Comparison of ENCODE assay signal across 8 cellular contexts in genomic region chr16:727291-727977, GRCh38. TPM values are rescaled to one million over a fixed set of nuclear protein-coding genes. Genes with fewer than 3 reads are reported as not detected.
DNase-seq lines count a peak whose midpoint lies in the region; ATAC-seq and TF ChIP-seq lines count a peak whose summit lies in the region.

No MANE protein-coding gene starts in this region.

- no peaks in the 10 kb centered on the region for H3K27me3 Mint-ChIP-seq in activated CD8-positive, alpha-beta memory T cell treated with anti-CD3 and anti-CD28 coated beads, Interleukin-2, amount 10 ng/mL, durations not matched to agents 7 days and 5 days
- peaks cover 15% of the 10 kb centered on the region for H3K27me3 Mint-ChIP-seq in endodermal cell (ENCODE audit: insufficient read depth)

- TF ChIP-seq CTCF in RWPE1 (conservative IDR thresholded peaks at IDR 0.05; ENCODE audit: low read depth): no peak
- TF ChIP-seq CTCF in endodermal cell (conservative IDR thresholded peaks at IDR 0.05): no peak
- no peak for TF ChIP-seq CTCF in omental fat pad (IDR thresholded peaks at IDR 0.05)

- H3K9ac ChIP-seq in endodermal cell (ENCODE audit: extremely low read depth, low read length, poor library complexity, severe bottlenecking): no peak overlapping the region

- CTCF ChIA-PET in activated CD8-positive, alpha-beta memory T cell treated with anti-CD3 and anti-CD28 coated beads, Interleukin-2, amount 10 ng/mL, durations not matched to agents 7 days and 5 days (lab: Charles Lee): interaction anchor here (1.1 to 5.8 kb wide), 4 partner anchors 11 to 15 kb away, joined by 3 to 33 read pairs (median 4); partner anchors contain the start of genes CIAO3 and METRN
- CTCF ChIA-PET in RWPE1 (lab: Yijun Ruan, JAX): interaction anchor here (0.9 to 1.3 kb wide), 2 partner anchors 14 to 58 kb away, joined by 3 to 6 read pairs; no protein-coding TSS in a partner anchor

- H3K4me3 Mint-ChIP-seq in activated CD8-positive, alpha-beta memory T cell treated with anti-CD3 and anti-CD28 coated beads, Interleukin-2, amount 10 ng/mL, durations not matched to agents 7 days and 5 days: peak overlapping the region; percentile 56
- H3K4me3 Mint-ChIP-seq in endodermal cell: peak overlapping the region; percentile 44

- peaks cover 19% of the 10 kb centered on the region for H3K27me3 ChIP-seq in endodermal cell (ENCODE audit: control insufficient read depth, insufficient read depth, low read length, poor library complexity, severe bottlenecking)

- peak; percentile 66 for DNase-seq in activated CD8-positive, alpha-beta memory T cell treated with anti-CD3 and anti-CD28 coated beads, Interleukin-2, amount 10 ng/mL, durations not matched to agents 7 days and 5 days
- no peak for DNase-seq in activated CD8-positive, alpha-beta memory T cell treated with anti-CD3 and anti-CD28 coated beads, Interleukin-2, amount 50 U/mL, for 48 hours
- DNase-seq in RWPE1 (ENCODE audit: low spot score) (no peak), endodermal cell (no peak), omental fat pad (ENCODE audit: low spot score) (no peak), NCI-H446 treated with DMSO at 0.1 percent for 48 hours (lab: John Stamatoyannopoulos, UW) (no peak), NCI-H1105 treated with DMSO at 0.1 percent for 48 hours (lab: John Stamatoyannopoulos, UW) (no peak)

- H3K4me1 Mint-ChIP-seq in activated CD8-positive, alpha-beta memory T cell treated with anti-CD3 and anti-CD28 coated beads, Interleukin-2, amount 10 ng/mL, durations not matched to agents 7 days and 5 days: peaks cover 4% of the 10 kb centered on the region
- H3K4me1 Mint-ChIP-seq in endodermal cell: no peaks in the 10 kb centered on the region

- H3K4me1 ChIP-seq in endodermal cell (ENCODE audit: control insufficient read depth, insufficient read depth, low read length): peaks cover 3% of the 10 kb centered on the region

- POLR2A ChIA-PET in RWPE1 (lab: Yijun Ruan, JAX; ENCODE audit: low non-redundant PET): no interaction called here

- WGBS in endodermal cell (ENCODE audit: insufficient coverage in 1 of 2, insufficient read length in 1 of 2), 2 experiments: 3 to 4% methylated on average over 37 to 61 of the region's 61 CpGs

- ATAC-seq in activated CD8-positive, alpha-beta memory T cell treated with anti-CD3 and anti-CD28 coated beads, Interleukin-2, amount 10 ng/mL, durations not matched to agents 7 days and 5 days: peak; percentile 31
- ATAC-seq in omental fat pad (ENCODE audit: low FRiP score): peak; percentile 0
- no peak for ATAC-seq in GM19463 (IDR thresholded peaks at IDR 0.05; ENCODE audit: unreplicated experiment)

- no peaks in the 10 kb centered on the region for H3K9me3 Mint-ChIP-seq in activated CD8-positive, alpha-beta memory T cell treated with anti-CD3 and anti-CD28 coated beads, Interleukin-2, amount 10 ng/mL, durations not matched to agents 7 days and 5 days (ENCODE audit: low read depth)
- H3K9me3 Mint-ChIP-seq in endodermal cell: no peaks in the 10 kb centered on the region

- H3K27ac ChIP-seq in RWPE1 (peak overlapping the region; percentile 95), endodermal cell (ENCODE audit: low read depth, low read length) (no peak overlapping the region)

- peak overlapping the region; percentile 79 for H3K4me3 ChIP-seq in endodermal cell (ENCODE audit: low read length)

- H3K27ac Mint-ChIP-seq in activated CD8-positive, alpha-beta memory T cell treated with anti-CD3 and anti-CD28 coated beads, Interleukin-2, amount 10 ng/mL, durations not matched to agents 7 days and 5 days: no peak overlapping the region
- H3K27ac Mint-ChIP-seq in endodermal cell: no peak overlapping the region

- no peaks in the 10 kb centered on the region for H3K36me3 Mint-ChIP-seq in activated CD8-positive, alpha-beta memory T cell treated with anti-CD3 and anti-CD28 coated beads, Interleukin-2, amount 10 ng/mL, durations not matched to agents 7 days and 5 days
- peaks cover 3% of the 10 kb centered on the region for H3K36me3 Mint-ChIP-seq in endodermal cell (ENCODE audit: low read depth)

- no peaks in the 10 kb centered on the region for H3K9me3 ChIP-seq in endodermal cell (ENCODE audit: control insufficient read depth, low read length)

- H3K36me3 ChIP-seq in endodermal cell (ENCODE audit: control insufficient read depth, insufficient read depth, low read length): no peaks in the 10 kb centered on the region

RNA-seq across cellular contexts. Expression of gene HAGHL, which starts 0.5 kb away (rescaled TPM):
- 10 to 100 TPM; 13.0 to 14.3 TPM for total RNA-seq in activated CD8-positive, alpha-beta memory T cell treated with anti-CD3 and anti-CD28 coated beads, Interleukin-2, amount 10 ng/mL, durations not matched to agents 7 days and 5 days
- 10 to 100 TPM in 1 of 2 donors, 1 to 10 TPM in 1; 8.9 to 11.4 TPM for total RNA-seq in endodermal cell
- 7.5 TPM for polyA plus RNA-seq in endodermal cell (2013, experiment 1 of 2)
- polyA plus RNA-seq in endodermal cell (2013, experiment 2 of 2): 6.2 TPM
- 1 to 10 TPM in 3 of 4 donors, under 1 TPM in 1; 0.79 to 7.3 (median 4.6) TPM for total RNA-seq in omental fat pad

RNA-seq across cellular contexts. Expression of gene CCDC78, which starts 1.2 kb away (rescaled TPM):
- 1 to 10 TPM; 2.5 to 2.9 TPM for total RNA-seq in activated CD8-positive, alpha-beta memory T cell treated with anti-CD3 and anti-CD28 coated beads, Interleukin-2, amount 10 ng/mL, durations not matched to agents 7 days and 5 days
- total RNA-seq in endodermal cell (1 to 10 TPM; 6.5 to 8.1 TPM), omental fat pad (1 to 10 TPM in 2 of 4 donors, under 1 TPM in 2; 0.72 to 2.4 (median 1.5) TPM)
- polyA plus RNA-seq in endodermal cell (2013, experiment 1 of 2): 3.7 TPM
- polyA plus RNA-seq in endodermal cell (2013, experiment 2 of 2): 3.1 TPM

RNA-seq across cellular contexts. Expression of gene ANTKMT, which starts 6.5 kb away (rescaled TPM):
- 10 to 100 TPM; 14.8 to 21.1 TPM for total RNA-seq in activated CD8-positive, alpha-beta memory T cell treated with anti-CD3 and anti-CD28 coated beads, Interleukin-2, amount 10 ng/mL, durations not matched to agents 7 days and 5 days
- total RNA-seq in endodermal cell (10 to 100 TPM; 36.9 to 40.6 TPM), omental fat pad (10 to 100 TPM; 21.9 to 45.4 (median 36.2) TPM)
- polyA plus RNA-seq in endodermal cell (2013, experiment 1 of 2): 19.4 TPM
- polyA plus RNA-seq in endodermal cell (2013, experiment 2 of 2): 22.1 TPM

RNA-seq across cellular contexts. Expression of gene METRN, which starts 12.5 kb away (rescaled TPM):
- 10 to 100 TPM in 1 of 2 experiments, 1 to 10 TPM in 1; 9.8 to 14.0 TPM for total RNA-seq in activated CD8-positive, alpha-beta memory T cell treated with anti-CD3 and anti-CD28 coated beads, Interleukin-2, amount 10 ng/mL, durations not matched to agents 7 days and 5 days
- total RNA-seq in endodermal cell (10 to 100 TPM; 33.4 to 38.5 TPM), omental fat pad (10 to 100 TPM; 13.6 to 31.2 (median 20.5) TPM)
- polyA plus RNA-seq in endodermal cell (2013, experiment 1 of 2): 90.9 TPM
- polyA plus RNA-seq in endodermal cell (2013, experiment 2 of 2): 95.7 TPM

RNA-seq across cellular contexts. Expression of gene CIAO3, which starts 13.4 kb away (rescaled TPM):
- 10 to 100 TPM; 34.8 to 37.0 TPM for total RNA-seq in activated CD8-positive, alpha-beta memory T cell treated with anti-CD3 and anti-CD28 coated beads, Interleukin-2, amount 10 ng/mL, durations not matched to agents 7 days and 5 days
- total RNA-seq in endodermal cell (10 to 100 TPM; 41.4 to 43.3 TPM), omental fat pad (10 to 100 TPM; 17.6 to 26.8 (median 22.1) TPM)
- polyA plus RNA-seq in endodermal cell (2013, experiment 1 of 2): 45.0 TPM
- polyA plus RNA-seq in endodermal cell (2013, experiment 2 of 2): 37.8 TPM
